15 cellular contexts compared by ENCODE assay signal in genomic region chr16:17356243-17356933, GRCh38.
"Had no signal": no experiment of that assay in that cellular context is flagged by ENCODE, and none has a peak within 500 bp of the region (broad histone marks: within the 10 kb centered on the region; RNA-seq: fewer than 3 reads in every experiment).

No MANE protein-coding gene starts in this region.

- H3K4me1 ChIP-seq: breast epithelium had no signal

- H3K36me3 ChIP-seq: breast epithelium, heart left ventricle, left ventricle myocardium inferior, tibial nerve had no signal

- H3K4me3 ChIP-seq: breast epithelium, heart left ventricle, left ventricle myocardium inferior, tibial nerve had no signal

- H3K9me3 ChIP-seq: breast epithelium, heart left ventricle, left ventricle myocardium inferior, tibial nerve had no signal

- H3K4me3 Mint-ChIP-seq: activated CD4-positive, alpha-beta T cell treated with anti-CD3 and anti-CD28 coated beads, Interleukin-2, amount 10 ng/mL, durations not matched to agents 24 days and 14 days; activated naive CD8-positive, alpha-beta T cell treated with anti-CD3 and anti-CD28 coated beads, Interleukin-2, amount 50 U/mL, for 24 hours; nephron; stimulated activated naive B cell treated with anti-CD40 and anti-IgM and Interleukin-4, amounts not matched to agents 10 μg/mL and 1 μg/mL and 100 μg/mL, for 72 hours; T-helper 2 cell treated with Interferon-gamma antibody and Interleukin-4, amounts not matched to agents 5 μg/mL and 100 μg/mL, for 36 hours had no signal

- H3K27me3 Mint-ChIP-seq: activated CD4-positive, alpha-beta T cell treated with anti-CD3 and anti-CD28 coated beads, Interleukin-2, amount 10 ng/mL, durations not matched to agents 24 days and 14 days; activated naive CD8-positive, alpha-beta T cell treated with anti-CD3 and anti-CD28 coated beads, Interleukin-2, amount 50 U/mL, for 24 hours; stimulated activated naive B cell treated with anti-CD40 and anti-IgM and Interleukin-4, amounts not matched to agents 10 μg/mL and 1 μg/mL and 100 μg/mL, for 72 hours had no signal

- H3K9me3 Mint-ChIP-seq: activated CD4-positive, alpha-beta T cell treated with anti-CD3 and anti-CD28 coated beads, Interleukin-2, amount 10 ng/mL, durations not matched to agents 24 days and 14 days; activated naive CD8-positive, alpha-beta T cell treated with anti-CD3 and anti-CD28 coated beads, Interleukin-2, amount 50 U/mL, for 24 hours; nephron; stimulated activated naive B cell treated with anti-CD40 and anti-IgM and Interleukin-4, amounts not matched to agents 10 μg/mL and 1 μg/mL and 100 μg/mL, for 72 hours; T-helper 2 cell treated with Interferon-gamma antibody and Interleukin-4, amounts not matched to agents 5 μg/mL and 100 μg/mL, for 36 hours had no signal

- H3K27ac ChIP-seq: breast epithelium, epithelial cell of prostate, heart left ventricle, left ventricle myocardium inferior, tibial nerve had no signal

- H3K27ac Mint-ChIP-seq: activated CD4-positive, alpha-beta T cell treated with anti-CD3 and anti-CD28 coated beads, Interleukin-2, amount 10 ng/mL, durations not matched to agents 24 days and 14 days; T-helper 2 cell treated with Interferon-gamma antibody and Interleukin-4, amounts not matched to agents 5 μg/mL and 100 μg/mL, for 36 hours had no signal

- DNase-seq: activated CD4-positive, alpha-beta T cell treated with anti-CD3 and anti-CD28 coated beads, Interleukin-2, amount 10 ng/mL, durations not matched to agents 24 days and 14 days; activated CD4-positive, CD25-positive, alpha-beta regulatory T cell; activated CD8-positive, alpha-beta memory T cell treated with anti-CD3 and anti-CD28 coated beads for 24 hours; activated naive CD4-positive, alpha-beta T cell; activated naive CD8-positive, alpha-beta T cell treated with anti-CD3 and anti-CD28 coated beads, Interleukin-2, amount 50 U/mL, for 24 hours; aorta; heart left ventricle; left ventricle myocardium inferior; stimulated activated naive B cell treated with anti-CD40 and anti-IgM and Interleukin-4, amounts not matched to agents 10 μg/mL and 1 μg/mL and 100 μg/mL, for 72 hours; SW 1271 had no signal

- H3K27me3 ChIP-seq: breast epithelium, heart left ventricle, tibial nerve had no signal
